Comparison of ENCODE assay signal across 1 cellular context in the genomic region with DNA sequence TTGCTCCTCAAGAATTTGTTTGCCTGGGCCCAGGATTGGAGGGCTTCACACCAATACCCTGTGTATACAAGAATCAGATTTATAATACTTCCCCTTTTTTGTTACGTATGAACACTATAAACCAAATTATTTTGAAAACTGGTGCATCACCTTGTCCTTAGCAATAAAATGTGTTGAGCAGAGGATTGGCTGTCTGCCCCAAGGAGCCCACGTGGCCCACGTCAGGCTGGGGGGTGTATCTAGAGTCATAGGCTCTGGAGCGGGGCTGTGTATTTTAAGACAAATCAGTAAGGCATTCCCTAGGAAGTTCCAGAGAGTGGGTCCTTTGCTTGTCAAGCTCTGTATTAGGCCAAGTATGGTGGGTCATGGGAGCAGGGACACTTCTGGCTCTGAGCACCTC.
TF ChIP-seq lines count a peak whose summit lies in the region.

No MANE protein-coding gene starts in this region.

TF ChIP-seq in GM23338, 12 proteins besides CTCF, POLR2A, EP300 and RAD21:
- TF ChIP-seq, protein P1, sequence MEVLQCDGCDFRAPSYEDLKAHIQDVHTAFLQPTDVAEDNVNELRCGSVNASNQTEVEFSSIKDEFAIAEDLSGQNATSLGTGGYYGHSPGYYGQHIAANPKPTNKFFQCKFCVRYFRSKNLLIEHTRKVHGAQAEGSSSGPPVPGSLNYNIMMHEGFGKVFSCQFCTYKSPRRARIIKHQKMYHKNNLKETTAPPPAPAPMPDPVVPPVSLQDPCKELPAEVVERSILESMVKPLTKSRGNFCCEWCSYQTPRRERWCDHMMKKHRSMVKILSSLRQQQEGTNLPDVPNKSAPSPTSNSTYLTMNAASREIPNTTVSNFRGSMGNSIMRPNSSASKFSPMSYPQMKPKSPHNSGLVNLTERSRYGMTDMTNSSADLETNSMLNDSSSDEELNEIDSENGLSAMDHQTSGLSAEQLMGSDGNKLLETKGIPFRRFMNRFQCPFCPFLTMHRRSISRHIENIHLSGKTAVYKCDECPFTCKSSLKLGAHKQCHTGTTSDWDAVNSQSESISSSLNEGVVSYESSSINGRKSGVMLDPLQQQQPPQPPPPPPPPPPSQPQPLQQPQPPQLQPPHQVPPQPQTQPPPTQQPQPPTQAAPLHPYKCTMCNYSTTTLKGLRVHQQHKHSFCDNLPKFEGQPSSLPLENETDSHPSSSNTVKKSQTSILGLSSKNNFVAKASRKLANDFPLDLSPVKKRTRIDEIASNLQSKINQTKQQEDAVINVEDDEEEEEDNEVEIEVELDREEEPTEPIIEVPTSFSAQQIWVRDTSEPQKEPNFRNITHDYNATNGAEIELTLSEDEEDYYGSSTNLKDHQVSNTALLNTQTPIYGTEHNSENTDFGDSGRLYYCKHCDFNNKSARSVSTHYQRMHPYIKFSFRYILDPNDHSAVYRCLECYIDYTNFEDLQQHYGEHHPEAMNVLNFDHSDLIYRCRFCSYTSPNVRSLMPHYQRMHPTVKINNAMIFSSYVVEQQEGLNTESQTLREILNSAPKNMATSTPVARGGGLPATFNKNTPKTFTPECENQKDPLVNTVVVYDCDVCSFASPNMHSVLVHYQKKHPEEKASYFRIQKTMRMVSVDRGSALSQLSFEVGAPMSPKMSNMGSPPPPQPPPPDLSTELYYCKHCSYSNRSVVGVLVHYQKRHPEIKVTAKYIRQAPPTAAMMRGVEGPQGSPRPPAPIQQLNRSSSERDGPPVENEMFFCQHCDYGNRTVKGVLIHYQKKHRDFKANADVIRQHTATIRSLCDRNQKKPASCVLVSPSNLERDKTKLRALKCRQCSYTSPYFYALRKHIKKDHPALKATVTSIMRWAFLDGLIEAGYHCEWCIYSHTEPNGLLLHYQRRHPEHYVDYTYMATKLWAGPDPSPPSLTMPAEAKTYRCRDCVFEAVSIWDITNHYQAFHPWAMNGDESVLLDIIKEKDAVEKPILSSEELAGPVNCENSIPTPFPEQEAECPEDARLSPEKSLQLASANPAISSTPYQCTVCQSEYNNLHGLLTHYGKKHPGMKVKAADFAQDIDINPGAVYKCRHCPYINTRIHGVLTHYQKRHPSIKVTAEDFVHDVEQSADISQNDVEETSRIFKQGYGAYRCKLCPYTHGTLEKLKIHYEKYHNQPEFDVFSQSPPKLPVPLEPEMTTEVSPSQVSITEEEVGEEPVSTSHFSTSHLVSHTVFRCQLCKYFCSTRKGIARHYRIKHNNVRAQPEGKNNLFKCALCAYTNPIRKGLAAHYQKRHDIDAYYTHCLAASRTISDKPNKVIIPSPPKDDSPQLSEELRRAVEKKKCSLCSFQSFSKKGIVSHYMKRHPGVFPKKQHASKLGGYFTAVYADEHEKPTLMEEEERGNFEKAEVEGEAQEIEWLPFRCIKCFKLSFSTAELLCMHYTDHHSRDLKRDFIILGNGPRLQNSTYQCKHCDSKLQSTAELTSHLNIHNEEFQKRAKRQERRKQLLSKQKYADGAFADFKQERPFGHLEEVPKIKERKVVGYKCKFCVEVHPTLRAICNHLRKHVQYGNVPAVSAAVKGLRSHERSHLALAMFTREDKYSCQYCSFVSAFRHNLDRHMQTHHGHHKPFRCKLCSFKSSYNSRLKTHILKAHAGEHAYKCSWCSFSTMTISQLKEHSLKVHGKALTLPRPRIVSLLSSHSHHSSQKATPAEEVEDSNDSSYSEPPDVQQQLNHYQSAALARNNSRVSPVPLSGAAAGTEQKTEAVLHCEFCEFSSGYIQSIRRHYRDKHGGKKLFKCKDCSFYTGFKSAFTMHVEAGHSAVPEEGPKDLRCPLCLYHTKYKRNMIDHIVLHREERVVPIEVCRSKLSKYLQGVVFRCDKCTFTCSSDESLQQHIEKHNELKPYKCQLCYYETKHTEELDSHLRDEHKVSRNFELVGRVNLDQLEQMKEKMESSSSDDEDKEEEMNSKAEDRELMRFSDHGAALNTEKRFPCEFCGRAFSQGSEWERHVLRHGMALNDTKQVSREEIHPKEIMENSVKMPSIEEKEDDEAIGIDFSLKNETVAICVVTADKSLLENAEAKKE (CRISPR knock-in tag; IDR thresholded peaks at IDR 0.05): no peak
- no peak for TF ChIP-seq EZH2phosphoT487 (IDR thresholded peaks at IDR 0.05; ENCODE audit: unreplicated experiment)
- TF ChIP-seq CREB1 (CRISPR knock-in tag; IDR thresholded peaks at IDR 0.05; ENCODE audit: low read depth): no peak
- TF ChIP-seq JUNB (IDR thresholded peaks at IDR 0.05; ENCODE audit: unreplicated experiment): no peak
- TF ChIP-seq ZNF331 (CRISPR knock-in tag; IDR thresholded peaks at IDR 0.05; ENCODE audit: low read depth): no peak
- no peak for TF ChIP-seq EZH2 (IDR thresholded peaks at IDR 0.05; ENCODE audit: low read depth, unreplicated experiment)
- TF ChIP-seq STAT1 (IDR thresholded peaks at IDR 0.05; ENCODE audit: unreplicated experiment): no peak
- TF ChIP-seq, protein P2, sequence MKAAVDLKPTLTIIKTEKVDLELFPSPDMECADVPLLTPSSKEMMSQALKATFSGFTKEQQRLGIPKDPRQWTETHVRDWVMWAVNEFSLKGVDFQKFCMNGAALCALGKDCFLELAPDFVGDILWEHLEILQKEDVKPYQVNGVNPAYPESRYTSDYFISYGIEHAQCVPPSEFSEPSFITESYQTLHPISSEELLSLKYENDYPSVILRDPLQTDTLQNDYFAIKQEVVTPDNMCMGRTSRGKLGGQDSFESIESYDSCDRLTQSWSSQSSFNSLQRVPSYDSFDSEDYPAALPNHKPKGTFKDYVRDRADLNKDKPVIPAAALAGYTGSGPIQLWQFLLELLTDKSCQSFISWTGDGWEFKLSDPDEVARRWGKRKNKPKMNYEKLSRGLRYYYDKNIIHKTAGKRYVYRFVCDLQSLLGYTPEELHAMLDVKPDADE (IDR thresholded peaks at IDR 0.05): no peak
- TF ChIP-seq, protein P3, sequence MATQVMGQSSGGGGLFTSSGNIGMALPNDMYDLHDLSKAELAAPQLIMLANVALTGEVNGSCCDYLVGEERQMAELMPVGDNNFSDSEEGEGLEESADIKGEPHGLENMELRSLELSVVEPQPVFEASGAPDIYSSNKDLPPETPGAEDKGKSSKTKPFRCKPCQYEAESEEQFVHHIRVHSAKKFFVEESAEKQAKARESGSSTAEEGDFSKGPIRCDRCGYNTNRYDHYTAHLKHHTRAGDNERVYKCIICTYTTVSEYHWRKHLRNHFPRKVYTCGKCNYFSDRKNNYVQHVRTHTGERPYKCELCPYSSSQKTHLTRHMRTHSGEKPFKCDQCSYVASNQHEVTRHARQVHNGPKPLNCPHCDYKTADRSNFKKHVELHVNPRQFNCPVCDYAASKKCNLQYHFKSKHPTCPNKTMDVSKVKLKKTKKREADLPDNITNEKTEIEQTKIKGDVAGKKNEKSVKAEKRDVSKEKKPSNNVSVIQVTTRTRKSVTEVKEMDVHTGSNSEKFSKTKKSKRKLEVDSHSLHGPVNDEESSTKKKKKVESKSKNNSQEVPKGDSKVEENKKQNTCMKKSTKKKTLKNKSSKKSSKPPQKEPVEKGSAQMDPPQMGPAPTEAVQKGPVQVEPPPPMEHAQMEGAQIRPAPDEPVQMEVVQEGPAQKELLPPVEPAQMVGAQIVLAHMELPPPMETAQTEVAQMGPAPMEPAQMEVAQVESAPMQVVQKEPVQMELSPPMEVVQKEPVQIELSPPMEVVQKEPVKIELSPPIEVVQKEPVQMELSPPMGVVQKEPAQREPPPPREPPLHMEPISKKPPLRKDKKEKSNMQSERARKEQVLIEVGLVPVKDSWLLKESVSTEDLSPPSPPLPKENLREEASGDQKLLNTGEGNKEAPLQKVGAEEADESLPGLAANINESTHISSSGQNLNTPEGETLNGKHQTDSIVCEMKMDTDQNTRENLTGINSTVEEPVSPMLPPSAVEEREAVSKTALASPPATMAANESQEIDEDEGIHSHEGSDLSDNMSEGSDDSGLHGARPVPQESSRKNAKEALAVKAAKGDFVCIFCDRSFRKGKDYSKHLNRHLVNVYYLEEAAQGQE (IDR thresholded peaks at IDR 0.05; ENCODE audit: unreplicated experiment): no peak
- TF ChIP-seq NANOG (IDR thresholded peaks at IDR 0.05; ENCODE audit: borderline replicate concordance): no peak
- TF ChIP-seq POLR2AphosphoS5 (IDR thresholded peaks at IDR 0.05; ENCODE audit: low read depth): no peak
- no peak for TF ChIP-seq ZNF114 (CRISPR knock-in tag; IDR thresholded peaks at IDR 0.05)
